In genomic region chr20:1489764-1490436, GRCh38 we compare ENCODE assay signal across 14 cellular contexts. TPM values are rescaled to one million over a fixed set of nuclear protein-coding genes. Genes with fewer than 3 reads are reported as not detected.
A peak's percentile ranks its signal among the peaks of the same experiment; 100 is the strongest.
DNase-seq lines count a peak whose midpoint lies in the region; ATAC-seq and TF ChIP-seq lines count a peak whose summit lies in the region.
"Had no signal": no experiment of that assay in that cellular context is flagged by ENCODE, and none has a peak within 500 bp of the region (broad histone marks: within the 10 kb centered on the region; RNA-seq: fewer than 3 reads in every experiment).

No MANE protein-coding gene starts in this region.

- no peaks in the 10 kb centered on the region for H3K9me3 ChIP-seq in MG63
- no peaks in the 10 kb centered on the region for H3K9me3 ChIP-seq in thoracic aorta
- H3K9me3 ChIP-seq: HAP-1 had no signal

- no peak for TF ChIP-seq CTCF in thoracic aorta (IDR thresholded peaks at IDR 0.05)

- peaks cover 4% of the 10 kb centered on the region for H3K4me1 Mint-ChIP-seq in activated T-helper 2 cell treated with anti-CD3 and anti-CD28 coated beads, Interferon-gamma antibody, Interleukin-2, Interleukin-4, amounts not matched to agents 10 μg/mL and 5 μg/mL and 100 μg/mL, durations not matched to agents 14 hours and 24 hours and 36 hours (ENCODE audit: low read depth)

- peak overlapping the region; percentile 62 for H3K27ac ChIP-seq in caudate nucleus (ENCODE audit: low read depth, low read length)
- H3K27ac ChIP-seq in thoracic aorta: peak overlapping the region in 1 of 2 donors; percentile 52

- peaks cover 51% of the 10 kb centered on the region for H3K27me3 Mint-ChIP-seq in activated T-helper 2 cell treated with anti-CD3 and anti-CD28 coated beads, Interferon-gamma antibody, Interleukin-2, Interleukin-4, amounts not matched to agents 10 μg/mL and 5 μg/mL and 100 μg/mL, durations not matched to agents 14 hours and 24 hours and 36 hours (ENCODE audit: low read depth)

- no peaks in the 10 kb centered on the region for H3K27me3 ChIP-seq in MG63
- no peaks in the 10 kb centered on the region for H3K27me3 ChIP-seq in thoracic aorta (replicated peaks; ENCODE audit: insufficient read depth)

- no peaks in the 10 kb centered on the region for H3K9me3 Mint-ChIP-seq in activated T-helper 2 cell treated with anti-CD3 and anti-CD28 coated beads, Interferon-gamma antibody, Interleukin-2, Interleukin-4, amounts not matched to agents 10 μg/mL and 5 μg/mL and 100 μg/mL, durations not matched to agents 14 hours and 24 hours and 36 hours
- H3K9me3 Mint-ChIP-seq: natural killer cell treated with Interleukin-12 subunit alpha and Interleukin-12 subunit beta and Interleukin-15 and Interleukin-18, amount 100 ng/mL, for 72 hours had no signal

- no peak overlapping the region for H3K27ac Mint-ChIP-seq in activated T-helper 2 cell treated with anti-CD3 and anti-CD28 coated beads, Interferon-gamma antibody, Interleukin-2, Interleukin-4, amounts not matched to agents 10 μg/mL and 5 μg/mL and 100 μg/mL, durations not matched to agents 14 hours and 24 hours and 36 hours
- H3K27ac Mint-ChIP-seq: natural killer cell treated with Interleukin-12 subunit alpha and Interleukin-12 subunit beta and Interleukin-15 and Interleukin-18, amount 100 ng/mL, for 72 hours had no signal

- H3K4me1 ChIP-seq in thoracic aorta (ENCODE audit: control insufficient read depth in 1 of 2, low read depth in 2 of 2): no peaks in the 10 kb centered on the region
- H3K4me1 ChIP-seq: HAP-1 had no signal

- DNase-seq in MG63 (peak; percentile 38), caudate nucleus (lab: John Stamatoyannopoulos, UW) (no peak), left lobe of liver (ENCODE audit: low spot score) (no peak), thoracic aorta (ENCODE audit: low spot score) (no peak), HCEC 1CT (no peak), 8988T (no peak)
- DNase-seq in activated T-helper 2 cell treated with anti-CD3 and anti-CD28 coated beads, Interferon-gamma antibody, Interleukin-2, Interleukin-4, amounts not matched to agents 10 μg/mL and 5 μg/mL and 100 μg/mL, durations not matched to agents 14 hours and 24 hours and 36 hours (ENCODE audit: low spot score): no peak
- no peak for DNase-seq in activated CD8-positive, alpha-beta memory T cell treated with anti-CD3 and anti-CD28 coated beads for 24 hours
- DNase-seq: activated T-cell treated with anti-CD3 and anti-CD28 coated beads, Interleukin-2, amount 50 U/mL, for 1 hour; DND-41; NCI-H1417; stimulated activated CD4-positive, alpha-beta T cell treated with anti-CD3 and anti-CD28 coated beads, Interleukin-4, amount 100 ng/mL, for 4 hours had no signal

- H3K36me3 ChIP-seq in MG63 (no peaks in the 10 kb centered on the region), thoracic aorta (no peaks in the 10 kb centered on the region)
- H3K36me3 ChIP-seq: HAP-1 had no signal

- intact Hi-C loops in activated T-helper 2 cell treated with anti-CD3 and anti-CD28 coated beads, Interferon-gamma antibody, Interleukin-2, Interleukin-4, amounts not matched to agents 10 μg/mL and 5 μg/mL and 100 μg/mL, durations not matched to agents 14 hours and 24 hours and 36 hours (cut with micrococcal nuclease): no loop called here

- ATAC-seq in left lobe of liver: peak; percentile 24
- ATAC-seq in thoracic aorta (ENCODE audit: insufficient number of reproducible peaks, low FRiP score, low read depth): no peak
- ATAC-seq: natural killer cell treated with Interleukin-12 subunit alpha and Interleukin-12 subunit beta and Interleukin-15 and Interleukin-18, amount 100 ng/mL, for 72 hours had no signal

- H3K36me3 Mint-ChIP-seq in activated T-helper 2 cell treated with anti-CD3 and anti-CD28 coated beads, Interferon-gamma antibody, Interleukin-2, Interleukin-4, amounts not matched to agents 10 μg/mL and 5 μg/mL and 100 μg/mL, durations not matched to agents 14 hours and 24 hours and 36 hours (ENCODE audit: low read depth): no peaks in the 10 kb centered on the region
- H3K36me3 Mint-ChIP-seq: natural killer cell treated with Interleukin-12 subunit alpha and Interleukin-12 subunit beta and Interleukin-15 and Interleukin-18, amount 100 ng/mL, for 72 hours had no signal

- H3K4me3 Mint-ChIP-seq in activated T-helper 2 cell treated with anti-CD3 and anti-CD28 coated beads, Interferon-gamma antibody, Interleukin-2, Interleukin-4, amounts not matched to agents 10 μg/mL and 5 μg/mL and 100 μg/mL, durations not matched to agents 14 hours and 24 hours and 36 hours (ENCODE audit: low read depth): no peak overlapping the region
- H3K4me3 Mint-ChIP-seq: natural killer cell treated with Interleukin-12 subunit alpha and Interleukin-12 subunit beta and Interleukin-15 and Interleukin-18, amount 100 ng/mL, for 72 hours had no signal

- H3K4me3 ChIP-seq in MG63: no peak overlapping the region
- peak overlapping the region; percentile 56 for H3K4me3 ChIP-seq in thoracic aorta
- H3K4me3 ChIP-seq: HAP-1 had no signal

RNA-seq across cellular contexts. Expression of gene SIRPB2, which starts 1.3 kb away (rescaled TPM):
- total RNA-seq in MG63 (2014; rRNA removed; shearing (Covaris generic); ENCODE audit: low replicate concordance): not detected in 2 replicates
- total RNA-seq in left lobe of liver (0.50 TPM), thoracic aorta (10 to 100 TPM; 11.0 to 29.8 TPM)
- not detected in 2 replicates for total RNA-seq in activated T-helper 2 cell treated with anti-CD3 and anti-CD28 coated beads, Interferon-gamma antibody, Interleukin-2, Interleukin-4, amounts not matched to agents 10 μg/mL and 5 μg/mL and 100 μg/mL, durations not matched to agents 14 hours and 24 hours and 36 hours
- total RNA-seq: natural killer cell treated with Interleukin-12 subunit alpha and Interleukin-12 subunit beta and Interleukin-15 and Interleukin-18, amount 100 ng/mL, for 72 hours had no signal

RNA-seq across cellular contexts. Expression of gene NSFL1C, which starts 23.3 kb away (rescaled TPM):
- 57.6 and 62.5 TPM in 2 replicates for total RNA-seq in MG63 (2014; rRNA removed; shearing (Covaris generic); ENCODE audit: low replicate concordance)
- total RNA-seq in left lobe of liver (43.5 TPM), thoracic aorta (10 to 100 TPM; 26.9 to 49.7 TPM)
- total RNA-seq in activated T-helper 2 cell treated with anti-CD3 and anti-CD28 coated beads, Interferon-gamma antibody, Interleukin-2, Interleukin-4, amounts not matched to agents 10 μg/mL and 5 μg/mL and 100 μg/mL, durations not matched to agents 14 hours and 24 hours and 36 hours: 108 TPM in 2 replicates
